Comparison of ENCODE assay signal across 22 cellular contexts in the genomic region with DNA sequence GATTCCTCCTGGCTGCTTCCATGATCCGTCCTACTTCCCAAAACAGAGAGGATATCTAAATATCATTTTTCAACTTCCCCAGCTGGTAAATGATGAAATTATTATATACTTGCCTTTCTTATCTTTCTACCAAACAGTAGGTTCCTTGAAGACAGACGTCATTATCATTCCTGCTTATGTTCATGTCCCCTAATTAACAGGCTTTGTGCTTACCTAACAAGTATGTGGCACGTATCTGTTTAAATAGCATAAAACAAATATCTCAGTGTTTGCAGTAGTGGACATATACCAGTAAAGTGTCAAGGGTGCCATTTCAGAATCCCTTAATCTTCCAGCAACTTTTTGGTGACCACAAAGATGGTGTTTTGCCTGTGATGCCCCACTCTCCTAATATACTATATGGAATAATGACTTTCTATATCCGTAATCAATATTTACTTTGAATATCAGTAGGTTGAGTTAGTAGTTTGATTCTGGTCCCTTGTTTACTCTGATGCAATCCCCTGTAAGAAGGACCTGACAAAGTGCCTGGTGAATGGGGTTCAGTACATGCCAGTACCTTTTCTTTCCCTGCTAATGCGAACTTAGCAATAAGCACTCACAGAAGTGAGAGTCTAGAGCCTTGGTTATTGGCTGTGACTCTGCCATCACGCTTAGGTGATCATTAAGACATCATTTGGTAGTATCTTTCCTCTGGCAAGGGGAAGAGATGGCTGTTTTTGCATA.
DNase-seq lines count a peak whose midpoint lies in the region; ATAC-seq and TF ChIP-seq lines count a peak whose summit lies in the region.
"Had no signal": no experiment of that assay in that cellular context is flagged by ENCODE, and none has a peak within 500 bp of the region (broad histone marks: within the 10 kb centered on the region; RNA-seq: fewer than 3 reads in every experiment).

No MANE protein-coding gene starts in this region.

- intact Hi-C loops in transverse colon (cut with DNase I; ENCODE audit: low total_unique reads): no loop called here

- no peak for TF ChIP-seq CTCF in transverse colon (IDR thresholded peaks at IDR 0.05)

- H3K4me3 ChIP-seq in SJSA1 (no peak overlapping the region), esophagus (ENCODE audit: low read depth in 1 of 2, low read length in 2 of 2) (no peak overlapping the region), muscle layer of duodenum (ENCODE audit: low read depth in 1 of 2, low read length in 2 of 2) (peak overlapping the region in 1 of 2 donors; percentile 37), transverse colon (no peak overlapping the region)
- H3K4me3 ChIP-seq: mucosa of descending colon had no signal

- H3K27me3 ChIP-seq in SJSA1 (replicated peaks): no peaks in the 10 kb centered on the region
- H3K27me3 ChIP-seq in esophagus (ENCODE audit: control insufficient read depth in 1 of 2, insufficient read depth in 2 of 2, low read length in 2 of 2): no peaks in the 10 kb centered on the region
- H3K27me3 ChIP-seq in muscle layer of duodenum (ENCODE audit: low read depth, low read length): no peaks in the 10 kb centered on the region
- no peaks in the 10 kb centered on the region for H3K27me3 ChIP-seq in transverse colon

- TF ChIP-seq EP300 in transverse colon (IDR thresholded peaks at IDR 0.05; ENCODE audit: low read depth): no peak

- H3K9me3 ChIP-seq in SJSA1 (replicated peaks): no peaks in the 10 kb centered on the region
- peaks cover 0 to 3% of the 10 kb centered on the region in 2 donors for H3K9me3 ChIP-seq in esophagus (ENCODE audit: control insufficient read depth in 2 of 2, insufficient read depth in 1 of 2, low read depth in 1 of 2, low read length in 1 of 2)
- H3K9me3 ChIP-seq in muscle layer of duodenum (ENCODE audit: control insufficient read depth in 1 of 2, low read length in 2 of 2): peaks cover 0 to 6% of the 10 kb centered on the region in 2 donors
- no peaks in the 10 kb centered on the region for H3K9me3 ChIP-seq in transverse colon

- DNase-seq in SJSA1 (ENCODE audit: low read depth in 1 of 2, low spot score in 2 of 2) (no peak), transverse colon (no peak), NOMO-1 (lab: John Stamatoyannopoulos, UW; ENCODE audit: unreplicated experiment in 2 of 2) (no peak)
- DNase-seq: activated CD4-positive, CD25-positive, alpha-beta regulatory T cell treated with anti-CD3 and anti-CD28 coated beads, Interleukin-2, amount 50 U/mL, for 72 hours; activated naive CD4-positive, alpha-beta T cell treated with anti-CD3 and anti-CD28 coated beads, Interleukin-2, amount 50 U/mL, for 16 hours; activated T-cell treated with anti-CD3 and anti-CD28 coated beads, Interleukin-2, amount 50 U/mL, for 72 hours; aorta; CD8-positive, alpha-beta memory T cell; effector memory CD4-positive, alpha-beta T cell; mucosa of descending colon; NCI-H1092; NCI-H2081 treated with DMSO at 0.1 percent for 48 hours; NCI-H510A treated with DMSO at 0.1 percent for 48 hours; NK-92 treated with Interleukin-12 subunit alpha and Interleukin-12 subunit beta, amount 100 ng/mL, for 24 hours; occipital lobe had no signal

- H3K36me3 ChIP-seq in SJSA1: no peaks in the 10 kb centered on the region
- no peaks in the 10 kb centered on the region for H3K36me3 ChIP-seq in esophagus (ENCODE audit: control insufficient read depth in 2 of 2, insufficient read depth in 2 of 2, low read length in 1 of 2)
- no peaks in the 10 kb centered on the region for H3K36me3 ChIP-seq in muscle layer of duodenum (ENCODE audit: control insufficient read depth in 1 of 2, insufficient read depth in 2 of 2, low read length in 2 of 2)
- H3K36me3 ChIP-seq in transverse colon: no peaks in the 10 kb centered on the region

- in situ Hi-C loops in transverse colon (cut with MboI; ENCODE audit: low pct_ligation_motif_present in 1 of 4, low pct_unique_long_range_greater_than_20kb in 1 of 4, low sequenced_read_pairs in 3 of 4): no loop called here

- no peak for TF ChIP-seq POLR2A in transverse colon (IDR thresholded peaks at IDR 0.05)

- H3K4me1 ChIP-seq in SJSA1 (replicated peaks) (peaks cover 33% of the 10 kb centered on the region), esophagus (ENCODE audit: control insufficient read depth in 2 of 2, insufficient read depth in 2 of 2, low read length in 1 of 2) (peaks cover 3 to 4% of the 10 kb centered on the region in 2 donors), muscle layer of duodenum (ENCODE audit: control insufficient read depth in 1 of 2, insufficient read depth in 2 of 2, low read length in 2 of 2) (peaks cover 20 to 50% of the 10 kb centered on the region in 2 donors), transverse colon (peaks cover 0 to 26% (median 9%) of the 10 kb centered on the region in 4 donors)

- ATAC-seq in HG02884 (IDR thresholded peaks at IDR 0.05; ENCODE audit: unreplicated experiment): no peak
- no peak for ATAC-seq in HG02970 (IDR thresholded peaks at IDR 0.05; ENCODE audit: low FRiP score, unreplicated experiment)
- ATAC-seq: activated T-cell treated with anti-CD3 and anti-CD28 coated beads, Interleukin-2, amount 50 U/mL, for 72 hours; stimulated activated effector memory CD8-positive, alpha-beta T cell treated with anti-CD3 and anti-CD28 coated beads, Interleukin-12 subunit alpha, Interleukin-12 subunit beta, amount 100 ng/mL, for 72 hours had no signal

- H3K27ac ChIP-seq in SJSA1 (peak overlapping the region; percentile 86), esophagus (ENCODE audit: low read depth in 2 of 2, low read length in 1 of 2) (peak overlapping the region; percentile 49 to 75), muscle layer of duodenum (ENCODE audit: low read length) (peak overlapping the region; percentile 84), transverse colon (peak overlapping the region; percentile 72 to 85 (median 75))
- H3K27ac ChIP-seq: KMS-11, RWPE1 had no signal

- 60 to 63% methylated on average over 6 of the region's 6 CpGs for WGBS in esophagus, 2 donors
- 55 to 62% methylated on average over 5 to 6 of the region's 6 CpGs for WGBS in transverse colon (ENCODE audit: low coverage in 1 of 2), 2 donors
